Comparison of ENCODE assay signal across 8 cellular contexts in genomic region chr4:27176400-27176799, GRCh38.
DNase-seq lines count a peak whose midpoint lies in the region; ATAC-seq and TF ChIP-seq lines count a peak whose summit lies in the region.

No MANE protein-coding gene starts in this region.

- H3K36me3 ChIP-seq in BE2C (no peaks in the 10 kb centered on the region), PC-3 (ENCODE audit: low read depth, low read length) (no peaks in the 10 kb centered on the region), gastroesophageal sphincter (no peaks in the 10 kb centered on the region)

- WGBS in gastroesophageal sphincter (ENCODE audit: low coverage in 1 of 2), 2 donors: 41 to 50% methylated on average over 2 of the region's 3 CpGs

- H3K4me1 ChIP-seq in BE2C (no peaks in the 10 kb centered on the region), PC-3 (ENCODE audit: insufficient read depth, low read length) (no peaks in the 10 kb centered on the region), gastroesophageal sphincter (no peaks in the 10 kb centered on the region)

- H4K20me1 ChIP-seq in PC-3 (ENCODE audit: low read length): no peaks in the 10 kb centered on the region

- H3K9me3 ChIP-seq in BE2C (no peaks in the 10 kb centered on the region), PC-3 (ENCODE audit: low read length) (no peaks in the 10 kb centered on the region), gastroesophageal sphincter (no peaks in the 10 kb centered on the region)

- POLR2A ChIA-PET in PC-3 (lab: Charles Lee; ENCODE audit: unreplicated experiment): interaction anchor here (0.6 kb wide), 1 partner anchor 54 kb away, joined by 3 read pairs; no protein-coding TSS in a partner anchor

- H2AFZ ChIP-seq in PC-3 (ENCODE audit: low read length): peak overlapping the region; percentile 20; the same call in 1 of the 2 replicates

- peak; percentile 27 for TF ChIP-seq CTCF in BE2C (IDR thresholded peaks at IDR 0.05; ENCODE audit: low read depth, low read length)
- peak; percentile 77 for TF ChIP-seq CTCF in PC-3 (conservative IDR thresholded peaks at IDR 0.05; ENCODE audit: low read depth, low read length)
- peak; percentile 32 to 62 (median 52) for TF ChIP-seq CTCF in gastroesophageal sphincter (IDR thresholded peaks at IDR 0.05)

- ATAC-seq in PC-3: peak; percentile 81
- no peak for ATAC-seq in gastroesophageal sphincter
- no peak for ATAC-seq in activated naive CD4-positive, alpha-beta T cell treated with anti-CD3 and anti-CD28 coated beads, Interleukin-2, amount 50 U/mL, for 72 hours

- H3K79me2 ChIP-seq in PC-3 (ENCODE audit: low read length): no peaks in the 10 kb centered on the region

- no TSS peak for BruUV-seq in PC-3 (replicated peaks; lab: Mats Ljungman, UMichigan)

- peak; percentile 10 for DNase-seq in BE2C
- peak; percentile 12 for DNase-seq in HK-2 (ENCODE audit: unreplicated experiment)
- peak; percentile 59 for DNase-seq in PC-3
- DNase-seq in stromal cell of bone marrow (ENCODE audit: low read depth): peak; percentile 33
- DNase-seq in T-helper 2 cell treated with Interferon-gamma antibody and Interleukin-4, amounts not matched to agents 5 μg/mL and 100 μg/mL, for 36 hours (ENCODE audit: low spot score): no peak
- no peak for DNase-seq in activated naive CD4-positive, alpha-beta T cell treated with anti-CD3 and anti-CD28 coated beads, Interleukin-2, amount 50 U/mL, for 72 hours (ENCODE audit: low spot score in 2 of 2)
- no peak for DNase-seq in ureter (ENCODE audit: low spot score)

- TF ChIP-seq POLR2A in gastroesophageal sphincter (IDR thresholded peaks at IDR 0.05): no peak

- H3K27me3 ChIP-seq in BE2C (no peaks in the 10 kb centered on the region), PC-3 (ENCODE audit: low read length) (no peaks in the 10 kb centered on the region), gastroesophageal sphincter (no peaks in the 10 kb centered on the region)

- TF ChIP-seq EP300 in gastroesophageal sphincter (IDR thresholded peaks at IDR 0.05): no peak

- H3K9me3 Mint-ChIP-seq in T-helper 2 cell treated with Interferon-gamma antibody and Interleukin-4, amounts not matched to agents 5 μg/mL and 100 μg/mL, for 36 hours: no peaks in the 10 kb centered on the region
- no peaks in the 10 kb centered on the region for H3K9me3 Mint-ChIP-seq in activated naive CD4-positive, alpha-beta T cell treated with anti-CD3 and anti-CD28 coated beads, Interleukin-2, amount 50 U/mL, for 72 hours

- CTCF ChIA-PET in PC-3 (lab: Charles Lee): no interaction called here

- no peaks in the 10 kb centered on the region for H3K9me2 ChIP-seq in PC-3 (replicated peaks; ENCODE audit: low read length)

- no peak overlapping the region for H3K4me3 ChIP-seq in BE2C (ENCODE audit: low read depth, low read length)
- H3K4me3 ChIP-seq in PC-3 (ENCODE audit: low read length): no peak overlapping the region
- H3K4me3 ChIP-seq in gastroesophageal sphincter: no peak overlapping the region

- no peak overlapping the region for H3K4me3 Mint-ChIP-seq in T-helper 2 cell treated with Interferon-gamma antibody and Interleukin-4, amounts not matched to agents 5 μg/mL and 100 μg/mL, for 36 hours

- H3F3A ChIP-seq in PC-3 (ENCODE audit: low read length, unreplicated experiment): no peaks in the 10 kb centered on the region

- no peaks in the 10 kb centered on the region for H3K36me3 Mint-ChIP-seq in T-helper 2 cell treated with Interferon-gamma antibody and Interleukin-4, amounts not matched to agents 5 μg/mL and 100 μg/mL, for 36 hours (ENCODE audit: low read depth)
- H3K36me3 Mint-ChIP-seq in activated naive CD4-positive, alpha-beta T cell treated with anti-CD3 and anti-CD28 coated beads, Interleukin-2, amount 50 U/mL, for 72 hours: no peaks in the 10 kb centered on the region

- no peaks in the 10 kb centered on the region for H3K27me3 Mint-ChIP-seq in T-helper 2 cell treated with Interferon-gamma antibody and Interleukin-4, amounts not matched to agents 5 μg/mL and 100 μg/mL, for 36 hours (ENCODE audit: low read depth)

- H3K4me2 ChIP-seq in PC-3 (ENCODE audit: low read length): no peak overlapping the region

- no peak overlapping the region for H3K27ac ChIP-seq in PC-3 (ENCODE audit: low read length)
- H3K27ac ChIP-seq in gastroesophageal sphincter: no peak overlapping the region

- no peak overlapping the region for H3K9ac ChIP-seq in PC-3 (ENCODE audit: low read length)

- intact Hi-C loops in PC-3 (cut with micrococcal nuclease): loop anchor here (1.0 to 2.0 kb wide), 3 partner anchors 128 to 458 kb away; no protein-coding TSS in a partner anchor

- H3K4me1 Mint-ChIP-seq in T-helper 2 cell treated with Interferon-gamma antibody and Interleukin-4, amounts not matched to agents 5 μg/mL and 100 μg/mL, for 36 hours (ENCODE audit: low read depth): no peaks in the 10 kb centered on the region

- H3K27ac Mint-ChIP-seq in T-helper 2 cell treated with Interferon-gamma antibody and Interleukin-4, amounts not matched to agents 5 μg/mL and 100 μg/mL, for 36 hours: no peak overlapping the region
- no peak overlapping the region for H3K27ac Mint-ChIP-seq in activated naive CD4-positive, alpha-beta T cell treated with anti-CD3 and anti-CD28 coated beads, Interleukin-2, amount 50 U/mL, for 72 hours

Comparison
In these comparisons a context has a peak if more than half of its experiments do, and no peak if none do; other contexts are left out.
1. DNase-seq: peak in BE2C (single experiment), HK-2 (single experiment), PC-3 (single experiment) and stromal cell of bone marrow (single experiment); none in T-helper 2 cell treated with Interferon-gamma antibody and Interleukin-4, amounts not matched to agents 5 μg/mL and 100 μg/mL, for 36 hours (single experiment), activated naive CD4-positive, alpha-beta T cell treated with anti-CD3 and anti-CD28 coated beads, Interleukin-2, amount 50 U/mL, for 72 hours (0 of 2) and ureter (single experiment).
2. CTCF ChIP-seq: peak in every context shown above with its lines; median percentile 77 in PC-3; 52 in gastroesophageal sphincter; 27 in BE2C.